ENCODE assay signal across 31 cellular contexts in genomic region chr6:65709099-65709830, GRCh38. TPM values are rescaled to one million over a fixed set of nuclear protein-coding genes. Genes with fewer than 3 reads are reported as not detected.
"Had no signal": no experiment of that assay in that cellular context is flagged by ENCODE, and none has a peak within 500 bp of the region (broad histone marks: within the 10 kb centered on the region; RNA-seq: fewer than 3 reads in every experiment).

No MANE protein-coding gene starts in this region.

- H3K9me3 ChIP-seq: left lung, lower lobe of right lung, pancreas, prostate gland, stomach, testis, thyroid gland, transverse colon, upper lobe of left lung, vagina had no signal

- H3K4me1 ChIP-seq: left lung, lower lobe of right lung, pancreas, prostate gland, stomach, testis, thyroid gland, upper lobe of left lung, vagina had no signal

- H3K9me3 Mint-ChIP-seq: nephron, neural crest cell had no signal

- H3K27ac Mint-ChIP-seq: immature natural killer cell; naive thymus-derived CD8-positive, alpha-beta T cell; nephron; stimulated activated naive B cell treated with anti-CD40 and anti-IgM and Interleukin-4, amounts not matched to agents 10 μg/mL and 1 μg/mL and 100 μg/mL, for 72 hours had no signal

- H3K36me3 Mint-ChIP-seq: immature natural killer cell; stimulated activated naive B cell treated with anti-CD40 and anti-IgM and Interleukin-4, amounts not matched to agents 10 μg/mL and 1 μg/mL and 100 μg/mL, for 72 hours had no signal

- DNase-seq: immature natural killer cell; kidney; left colon; left lung; lower lobe of right lung; mammary epithelial cell; mesenchymal stem cell; naive thymus-derived CD8-positive, alpha-beta T cell; nucleus accumbens; pancreas; retina; right cardiac atrium; stimulated activated CD4-positive, alpha-beta T cell treated with anti-CD3 and anti-CD28 coated beads, Interleukin-12 subunit alpha, Interleukin-12 subunit beta, amount 100 ng/mL, for 4 hours; stimulated activated CD4-positive, alpha-beta T cell treated with anti-CD3 and anti-CD28 coated beads, Interleukin-15, amount 100 ng/mL, for 24 hours; stimulated activated CD4-positive, alpha-beta T cell treated with anti-CD3 and anti-CD28 coated beads, Interleukin-2, amount 100 ng/mL, for 24 hours; stimulated activated CD4-positive, alpha-beta T cell treated with anti-CD3 and anti-CD28 coated beads, Interleukin-4, amount 100 ng/mL, for 1 hour; stimulated activated naive B cell treated with anti-CD40 and anti-IgM and Interleukin-4, amounts not matched to agents 10 μg/mL and 1 μg/mL and 100 μg/mL, for 72 hours; stimulated activated naive CD8-positive, alpha-beta T cell treated with anti-CD3 and anti-CD28 coated beads, Interleukin-15, Interleukin-2, amounts not matched to agents 100 U/mL and 50 U/mL, for 24 hours; stomach; testis; thyroid gland; transverse colon; upper lobe of left lung had no signal

- H3K27me3 ChIP-seq: left lung, pancreas, stomach, testis, thyroid gland, transverse colon, upper lobe of left lung, vagina had no signal

- H3K36me3 ChIP-seq: left lung, lower lobe of right lung, pancreas, prostate gland, stomach, thyroid gland, transverse colon, upper lobe of left lung, vagina had no signal

- H3K4me3 Mint-ChIP-seq: immature natural killer cell; naive thymus-derived CD8-positive, alpha-beta T cell; nephron; neural crest cell; stimulated activated naive B cell treated with anti-CD40 and anti-IgM and Interleukin-4, amounts not matched to agents 10 μg/mL and 1 μg/mL and 100 μg/mL, for 72 hours had no signal

- ATAC-seq: left colon; left lung; lower lobe of right lung; naive thymus-derived CD8-positive, alpha-beta T cell; pancreas; right cardiac atrium; sciatic nerve; stimulated activated naive B cell treated with anti-CD40 and anti-IgM and Interleukin-4, amounts not matched to agents 10 μg/mL and 1 μg/mL and 100 μg/mL, for 72 hours; stimulated activated naive CD8-positive, alpha-beta T cell treated with anti-CD3 and anti-CD28 coated beads, Interleukin-15, Interleukin-2, amounts not matched to agents 100 U/mL and 50 U/mL, for 24 hours had no signal

- H3K4me3 ChIP-seq: left lung, lower lobe of right lung, pancreas, prostate gland, skin epidermis, stomach, testis, thyroid gland, transverse colon, upper lobe of left lung, vagina had no signal

- H3K27me3 Mint-ChIP-seq: naive thymus-derived CD8-positive, alpha-beta T cell; stimulated activated naive B cell treated with anti-CD40 and anti-IgM and Interleukin-4, amounts not matched to agents 10 μg/mL and 1 μg/mL and 100 μg/mL, for 72 hours had no signal

- H3K4me1 Mint-ChIP-seq: immature natural killer cell; stimulated activated naive B cell treated with anti-CD40 and anti-IgM and Interleukin-4, amounts not matched to agents 10 μg/mL and 1 μg/mL and 100 μg/mL, for 72 hours had no signal

- H3K27ac ChIP-seq: left lung, lower lobe of right lung, pancreas, prostate gland, skin epidermis, stomach, testis, thyroid gland, transverse colon, upper lobe of left lung, vagina had no signal

RNA-seq across cellular contexts. Expression of gene EYS, which starts 2.2 kb away (rescaled TPM):
- total RNA-seq: kidney; lower lobe of right lung; mucosa of gallbladder; naive thymus-derived CD8-positive, alpha-beta T cell; thyroid gland; vagina had no signal
- polyA plus RNA-seq: immature natural killer cell, stomach, urinary bladder had no signal
